In genomic region chr20:49484180-49485140, GRCh38 we compare ENCODE assay signal across 8 cellular contexts. TPM values are rescaled to one million over a fixed set of nuclear protein-coding genes. Genes with fewer than 3 reads are reported as not detected.
DNase-seq lines count a peak whose midpoint lies in the region; ATAC-seq and TF ChIP-seq lines count a peak whose summit lies in the region.

No MANE protein-coding gene starts in this region.

- peaks cover 8% of the 10 kb centered on the region for H3K4me1 Mint-ChIP-seq in activated CD4-positive, alpha-beta memory T cell treated with anti-CD3 and anti-CD28 coated beads, Interleukin-2, amount 10 ng/mL, durations not matched to agents 7 days and 5 days

- POLR2A ChIA-PET in HEK293 (lab: Yijun Ruan, JAX), result no interaction called here
- POLR2A ChIA-PET in activated CD4-positive, alpha-beta memory T cell treated with anti-CD3 and anti-CD28 coated beads, Interleukin-2, amount 10 ng/mL, durations not matched to agents 7 days and 5 days (lab: Charles Lee), result interaction anchor here (0.6 to 1.3 kb wide), 5 partner anchors 9 to 183 kb away, joined by 3 to 6 read pairs (median 3); no protein-coding TSS in a partner anchor

- no peaks in the 10 kb centered on the region for H3K36me3 Mint-ChIP-seq in activated CD4-positive, alpha-beta memory T cell treated with anti-CD3 and anti-CD28 coated beads, Interleukin-2, amount 10 ng/mL, durations not matched to agents 7 days and 5 days (ENCODE audit: low read depth)

- TF ChIP-seq CTCF in AG10803 (conservative IDR thresholded peaks at IDR 0.05; ENCODE audit: low read length), result peak; percentile 51
- peak; percentile 95 for TF ChIP-seq CTCF in HEK293 (tag by site-specific recombination; IDR thresholded peaks at IDR 0.05)
- TF ChIP-seq CTCF in lower lobe of right lung (IDR thresholded peaks at IDR 0.05), result peak; percentile 68

- ATAC-seq in lower lobe of right lung (peak; percentile 78 to 81), HG02885 (IDR thresholded peaks at IDR 0.05; ENCODE audit: poor library complexity, unreplicated experiment) (no peak)

- H3K27me3 ChIP-seq in duodenal mucosa (ENCODE audit: control insufficient read depth in 1 of 2, insufficient read depth in 2 of 2, low read length in 2 of 2), result peaks cover 22 to 25% of the 10 kb centered on the region in 2 donors
- H3K27me3 ChIP-seq in lower lobe of right lung (ENCODE audit: low read depth), result peaks cover 65% of the 10 kb centered on the region

- peak overlapping the region; percentile 76 for H3K4me3 Mint-ChIP-seq in activated CD4-positive, alpha-beta memory T cell treated with anti-CD3 and anti-CD28 coated beads, Interleukin-2, amount 10 ng/mL, durations not matched to agents 7 days and 5 days

- DNase-seq in AG10803 (ENCODE audit: low read depth) (peak; percentile 72), NCI-H524 treated with DMSO at 0.1 percent for 48 hours (lab: John Stamatoyannopoulos, UW) (peak; percentile 50), lower lobe of right lung (peak; percentile 79)
- peak; percentile 73 for DNase-seq in activated CD4-positive, alpha-beta memory T cell treated with anti-CD3 and anti-CD28 coated beads, Interleukin-2, amount 10 ng/mL, durations not matched to agents 7 days and 5 days
- DNase-seq in stimulated activated CD4-positive, alpha-beta T cell treated with anti-CD3 and anti-CD28 coated beads, Interleukin-4, amount 100 ng/mL, for 4 hours, result peak; percentile 29 to 66

- H3K9me3 ChIP-seq in HEK293 (ENCODE audit: control insufficient read depth, insufficient read depth, low read depth, low read length) (no peaks in the 10 kb centered on the region), duodenal mucosa (ENCODE audit: control insufficient read depth in 1 of 2, low read length in 2 of 2) (no peaks in the 10 kb centered on the region), lower lobe of right lung (no peaks in the 10 kb centered on the region)

- peak overlapping the region; percentile 56 for H3K4me3 ChIP-seq in AG10803 (ENCODE audit: low read length)
- H3K4me3 ChIP-seq in HEK293 (ENCODE audit: low read depth, low read length), result peak overlapping the region; percentile 53
- peak overlapping the region; percentile 64 to 67 for H3K4me3 ChIP-seq in duodenal mucosa (ENCODE audit: low read depth in 1 of 2, low read length in 2 of 2)
- peak overlapping the region; percentile 47 for H3K4me3 ChIP-seq in lower lobe of right lung

- H3K4me1 ChIP-seq in HEK293 (ENCODE audit: control insufficient read depth, insufficient read depth, low read length), result 0 out of 2 replicates have a peak, but pooled peaks cover 4% of the 10 kb centered on the region
- H3K4me1 ChIP-seq in duodenal mucosa (ENCODE audit: control insufficient read depth in 1 of 2, insufficient read depth in 2 of 2, low read length in 2 of 2), result peaks cover 0 to 4% of the 10 kb centered on the region in 2 donors
- peaks cover 18% of the 10 kb centered on the region for H3K4me1 ChIP-seq in lower lobe of right lung

- H3K36me3 ChIP-seq in HEK293 (ENCODE audit: control insufficient read depth in 2 of 2, insufficient read depth in 1 of 2, low read length in 2 of 2) (no peaks in the 10 kb centered on the region), duodenal mucosa (ENCODE audit: control insufficient read depth in 1 of 2, insufficient read depth in 2 of 2, low read length in 2 of 2) (no peaks in the 10 kb centered on the region), lower lobe of right lung (no peaks in the 10 kb centered on the region)

- H3K9me3 Mint-ChIP-seq in activated CD4-positive, alpha-beta memory T cell treated with anti-CD3 and anti-CD28 coated beads, Interleukin-2, amount 10 ng/mL, durations not matched to agents 7 days and 5 days, result peaks cover 4% of the 10 kb centered on the region

- H3K9ac ChIP-seq in duodenal mucosa (ENCODE audit: low read depth in 1 of 2, low read length in 2 of 2), result no peak overlapping the region

- intact Hi-C loops in lower lobe of right lung (cut with DNase I), result no loop called here

- H3K27ac ChIP-seq in HEK293 (ENCODE audit: extremely low read depth, low read depth, low read length) (no peak overlapping the region), duodenal mucosa (ENCODE audit: low read depth, low read length) (no peak overlapping the region), lower lobe of right lung (no peak overlapping the region)

- H3K27me3 Mint-ChIP-seq in activated CD4-positive, alpha-beta memory T cell treated with anti-CD3 and anti-CD28 coated beads, Interleukin-2, amount 10 ng/mL, durations not matched to agents 7 days and 5 days, result peaks cover 64% of the 10 kb centered on the region

- CTCF ChIA-PET in HEK293 (lab: Yijun Ruan, JAX), result interaction anchor here (0.5 to 6.1 kb wide), 35 partner anchors 8 to 965 kb away, joined by 3 to 118 read pairs (median 4); no protein-coding TSS in a partner anchor
- CTCF ChIA-PET in activated CD4-positive, alpha-beta memory T cell treated with anti-CD3 and anti-CD28 coated beads, Interleukin-2, amount 10 ng/mL, durations not matched to agents 7 days and 5 days (lab: Charles Lee), result interaction anchor here (0.6 to 2.7 kb wide), 34 partner anchors 9 to 1075 kb away, joined by 3 to 28 read pairs (median 4); no protein-coding TSS in a partner anchor

- H3K27ac Mint-ChIP-seq in activated CD4-positive, alpha-beta memory T cell treated with anti-CD3 and anti-CD28 coated beads, Interleukin-2, amount 10 ng/mL, durations not matched to agents 7 days and 5 days, result no peak overlapping the region

TF ChIP-seq in HEK293, 187 proteins besides CTCF, POLR2A, EP300 and RAD21 (continues in another document):
- TF ChIP-seq ZNF394 (tag by site-specific recombination; IDR thresholded peaks at IDR 0.05; ENCODE audit: borderline replicate concordance), result no peak; the same call in 1 of the 2 replicates
- peak; percentile 31; the same call in 1 of the 2 replicates for TF ChIP-seq KLF9 (tag by site-specific recombination; IDR thresholded peaks at IDR 0.05; ENCODE audit: low read depth)
- TF ChIP-seq ZNF26 (tag by site-specific recombination; IDR thresholded peaks at IDR 0.05), result no peak
- no peak for TF ChIP-seq ZFP41 (tag by site-specific recombination; IDR thresholded peaks at IDR 0.05; ENCODE audit: borderline replicate concordance)
- no peak for TF ChIP-seq MYNN (tag by site-specific recombination; IDR thresholded peaks at IDR 0.05; ENCODE audit: borderline replicate concordance)
- TF ChIP-seq ZNF266 (tag by site-specific recombination; IDR thresholded peaks at IDR 0.05; ENCODE audit: low read depth), result no peak
- no peak for TF ChIP-seq ZNF214 (tag by site-specific recombination; IDR thresholded peaks at IDR 0.05; ENCODE audit: borderline replicate concordance)
- no peak for TF ChIP-seq ZNF837 (tag by site-specific recombination; IDR thresholded peaks at IDR 0.05)
- TF ChIP-seq HOXA7 (CRISPR knock-in tag; IDR thresholded peaks at IDR 0.05; ENCODE audit: borderline replicate concordance), result no peak
- TF ChIP-seq, protein P1, sequence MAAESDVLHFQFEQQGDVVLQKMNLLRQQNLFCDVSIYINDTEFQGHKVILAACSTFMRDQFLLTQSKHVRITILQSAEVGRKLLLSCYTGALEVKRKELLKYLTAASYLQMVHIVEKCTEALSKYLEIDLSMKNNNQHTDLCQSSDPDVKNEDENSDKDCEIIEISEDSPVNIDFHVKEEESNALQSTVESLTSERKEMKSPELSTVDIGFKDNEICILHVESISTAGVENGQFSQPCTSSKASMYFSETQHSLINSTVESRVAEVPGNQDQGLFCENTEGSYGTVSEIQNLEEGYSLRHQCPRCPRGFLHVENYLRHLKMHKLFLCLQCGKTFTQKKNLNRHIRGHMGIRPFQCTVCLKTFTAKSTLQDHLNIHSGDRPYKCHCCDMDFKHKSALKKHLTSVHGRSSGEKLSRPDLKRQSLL (tag by site-specific recombination; IDR thresholded peaks at IDR 0.05), result 0 out of 2 replicates have a peak, but pooled peaks have one; percentile 52
- 0 out of 2 replicates have a peak, but pooled peaks have one; percentile 58 for TF ChIP-seq ZNF660 (tag by site-specific recombination; IDR thresholded peaks at IDR 0.05)
- TF ChIP-seq, protein P2, sequence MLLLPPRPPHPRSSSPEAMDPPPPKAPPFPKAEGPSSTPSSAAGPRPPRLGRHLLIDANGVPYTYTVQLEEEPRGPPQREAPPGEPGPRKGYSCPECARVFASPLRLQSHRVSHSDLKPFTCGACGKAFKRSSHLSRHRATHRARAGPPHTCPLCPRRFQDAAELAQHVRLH (tag by site-specific recombination; IDR thresholded peaks at IDR 0.05), result no peak
- TF ChIP-seq TCF7L2 (IDR thresholded peaks at IDR 0.05; ENCODE audit: borderline replicate concordance, low read depth, low read length), result no peak
- TF ChIP-seq ZNF10 (tag by site-specific recombination; IDR thresholded peaks at IDR 0.05), result no peak; the same call in 1 of the 2 replicates

RNA-seq across cellular contexts. Expression of gene KCNB1, which starts 2.0 kb away (rescaled TPM):
- under 1 TPM in 1 of 2 experiments, not detected in 1; 0.05 TPM for total RNA-seq in activated CD4-positive, alpha-beta memory T cell treated with anti-CD3 and anti-CD28 coated beads, Interleukin-2, amount 10 ng/mL, durations not matched to agents 7 days and 5 days
- total RNA-seq in lower lobe of right lung, result 0.53 TPM
